Comparison of ENCODE assay signal across 8 cellular contexts in the genomic region with DNA sequence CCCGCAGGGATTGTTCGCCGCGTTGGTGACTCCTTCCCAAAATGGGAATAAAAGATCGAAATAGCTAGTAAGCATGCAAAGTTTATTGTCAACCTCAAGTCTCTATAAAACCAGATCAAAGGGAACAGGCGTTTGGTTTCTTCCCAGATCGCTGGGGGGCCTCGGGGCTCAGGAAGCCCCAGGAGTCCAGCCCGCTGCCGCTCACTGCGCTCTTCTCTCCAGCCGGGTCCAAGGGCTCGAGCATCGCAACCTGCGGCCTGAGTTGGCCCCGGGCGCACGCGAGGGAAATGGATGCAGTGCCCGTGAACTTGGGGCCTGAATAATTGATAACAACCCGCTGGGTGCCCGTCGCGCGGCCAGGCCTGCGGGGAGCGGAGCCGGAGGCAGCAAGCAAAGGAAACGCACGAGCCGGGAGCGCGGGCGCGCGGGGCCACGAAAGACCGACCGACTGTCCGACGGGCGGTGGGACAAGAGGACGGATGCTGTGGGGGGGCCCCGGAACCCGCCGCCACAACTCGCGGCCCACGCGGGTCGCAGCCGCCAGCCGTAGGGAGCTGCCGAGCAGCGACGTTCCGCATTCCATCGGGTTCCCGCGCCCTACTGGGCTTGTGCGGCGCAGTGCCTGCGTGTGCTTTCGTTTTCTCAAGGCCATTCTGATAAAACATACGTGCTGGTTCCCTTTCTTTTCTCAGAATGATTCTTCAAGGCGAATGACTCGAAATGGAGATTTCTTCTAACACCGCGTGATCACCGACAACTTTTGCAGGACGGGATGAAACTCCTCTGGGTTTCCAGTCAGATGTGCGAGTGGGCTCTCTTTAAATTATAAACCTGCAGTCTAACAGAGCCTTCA. TPM values are rescaled to one million over a fixed set of nuclear protein-coding genes. Genes with fewer than 3 reads are reported as not detected.
DNase-seq lines count a peak whose midpoint lies in the region; TF ChIP-seq lines count a peak whose summit lies in the region.

No MANE protein-coding gene starts in this region.

- H3K4me3 ChIP-seq in NB4 (ENCODE audit: low read depth, low read length) (peak overlapping the region; percentile 23), mammary epithelial cell (replicated peaks in 1 of 3; ENCODE audit: insufficient read depth in 1 of 3, low read depth in 2 of 3, low read length in 3 of 3) (no peak overlapping the region)

- intact Hi-C loops in mammary epithelial cell (cut with micrococcal nuclease), result no loop called here

- H3K9ac ChIP-seq in mammary epithelial cell (ENCODE audit: insufficient read depth, low read length), result no peak overlapping the region

- H3K79me2 ChIP-seq in mammary epithelial cell (ENCODE audit: insufficient read depth, low read length), result no peaks in the 10 kb centered on the region

- DNase-seq in EL, result peak; percentile 67
- peak; percentile 60 for DNase-seq in NB4 (ENCODE audit: low read depth)
- no peak for DNase-seq in mammary epithelial cell
- peak; percentile 24 for DNase-seq in stimulated activated CD4-positive, alpha-beta T cell treated with anti-CD3 and anti-CD28 coated beads, Interleukin-4, amount 100 ng/mL, for 24 hours
- DNase-seq in nucleus accumbens (lab: John Stamatoyannopoulos, UW), result no peak
- no peak for DNase-seq in HuH-7 (ENCODE audit: low spot score)
- no peak for DNase-seq in NCI-H1417 (lab: John Stamatoyannopoulos, UW)

- no peak overlapping the region for H3K27ac ChIP-seq in mammary epithelial cell (ENCODE audit: insufficient read depth, low read depth, low read length)
- peak overlapping the region; percentile 38 for H3K27ac ChIP-seq in layer of hippocampus (ENCODE audit: low read depth, low read length)

- WGBS in mammary epithelial cell (ENCODE audit: low coverage, missing lambda C conversion rate), result 34% methylated on average over 32 of the region's 72 CpGs

- peak overlapping the region; percentile 48 for H3K4me2 ChIP-seq in mammary epithelial cell (ENCODE audit: insufficient read depth, low read depth, low read length)

- H3K27me3 ChIP-seq in mammary epithelial cell (ENCODE audit: insufficient read depth, low read length) (peaks cover 23% of the 10 kb centered on the region), layer of hippocampus (ENCODE audit: control insufficient read depth, insufficient read depth, low read length) (peaks cover 11% of the 10 kb centered on the region)

- CTCF ChIA-PET in mammary epithelial cell (lab: Charles Lee; ENCODE audit: low non-redundant PET), result no interaction called here

- no peak overlapping the region for H2AFZ ChIP-seq in mammary epithelial cell (ENCODE audit: low read depth, low read length)

- in situ Hi-C loops in mammary epithelial cell (cut with MboI; ENCODE audit: low sequenced_read_pairs in 2 of 2), result no loop called here

- TF ChIP-seq CTCF in NB4 (IDR thresholded peaks at IDR 0.05; ENCODE audit: low read depth, low read length) (no peak), mammary epithelial cell (conservative IDR thresholded peaks at IDR 0.05 in 1 of 2, IDR thresholded peaks at IDR 0.05 in 1 of 2; ENCODE audit: extremely low read depth in 1 of 2, insufficient read depth in 1 of 2, low read depth in 1 of 2, low read length in 2 of 2) (no peak)

- H3K36me3 ChIP-seq in mammary epithelial cell (ENCODE audit: insufficient read depth, low read length), result no peaks in the 10 kb centered on the region

- H4K20me1 ChIP-seq in mammary epithelial cell (ENCODE audit: insufficient read depth, low read length), result no peaks in the 10 kb centered on the region

- TF ChIP-seq POLR2A in NB4 (IDR thresholded peaks at IDR 0.05; ENCODE audit: extremely low read depth, insufficient read length), result no peak

- dilution Hi-C loops in mammary epithelial cell (cut with HindIII; ENCODE audit: low sequenced_read_pairs), result no loop called here

- H3K4me1 ChIP-seq in mammary epithelial cell (ENCODE audit: insufficient read depth, low read length), result no peaks in the 10 kb centered on the region

- no peaks in the 10 kb centered on the region for H3K9me3 ChIP-seq in mammary epithelial cell (replicated peaks; ENCODE audit: insufficient read depth, low read length)

- BruUV-seq in mammary epithelial cell (replicated peaks; lab: Mats Ljungman, UMichigan), result no TSS peak

RNA-seq across cellular contexts. Expression of gene ALX3, which starts 14.0 kb away (rescaled TPM):
- total RNA-seq in mammary epithelial cell, result not detected
- not detected for polyA plus RNA-seq in mammary epithelial cell
- not detected for polyA minus RNA-seq in mammary epithelial cell

RNA-seq across cellular contexts. Expression of gene UBL4B, which starts 27.8 kb away (rescaled TPM):
- total RNA-seq in mammary epithelial cell, result not detected
- polyA plus RNA-seq in mammary epithelial cell, result not detected
- polyA minus RNA-seq in mammary epithelial cell, result not detected

RNA-seq across cellular contexts. Expression of gene STRIP1, which starts 50.0 kb away (rescaled TPM):
- total RNA-seq in mammary epithelial cell, result 10 to 100 TPM; 39.4 to 51.3 TPM
- 24.9 TPM for polyA plus RNA-seq in mammary epithelial cell
- 26.5 TPM for polyA minus RNA-seq in mammary epithelial cell

Comparison
In these comparisons a context has a peak if more than half of its experiments do, and no peak if none do; other contexts are left out.
1. DNase-seq: peak in EL (single experiment), NB4 (single experiment) and stimulated activated CD4-positive, alpha-beta T cell treated with anti-CD3 and anti-CD28 coated beads, Interleukin-4, amount 100 ng/mL, for 24 hours (single experiment); none in mammary epithelial cell (single experiment), nucleus accumbens (0 of 56), HuH-7 (single experiment) and NCI-H1417 (0 of 3).